ENCODE assay signal across 1 cellular context in genomic region chr2:215770668-215771067, GRCh38.
A peak's percentile ranks its signal among the peaks of the same experiment; 100 is the strongest.
TF ChIP-seq lines count a peak whose summit lies in the region.

No MANE protein-coding gene starts in this region.

TF ChIP-seq in HepG2, 621 proteins besides CTCF, POLR2A, EP300 and RAD21 (continued from another document):
- 0 out of 2 replicates have a peak, but pooled peaks have one; percentile 22 for TF ChIP-seq UBTF (CRISPR knock-in tag; IDR thresholded peaks at IDR 0.05)
- no peak for TF ChIP-seq ZNF30 (CRISPR knock-in tag; IDR thresholded peaks at IDR 0.05)
- TF ChIP-seq FOXJ3 (CRISPR knock-in tag; IDR thresholded peaks at IDR 0.05; ENCODE audit: borderline replicate concordance), result no peak
- no peak for TF ChIP-seq GTF2F1 (IDR thresholded peaks at IDR 0.05; ENCODE audit: low read length)
- no peak for TF ChIP-seq TBP (CRISPR knock-in tag; IDR thresholded peaks at IDR 0.05)
- TF ChIP-seq ZNF747 (CRISPR knock-in tag; IDR thresholded peaks at IDR 0.05; ENCODE audit: borderline replicate concordance), result no peak
- no peak for TF ChIP-seq CHCHD3 (CRISPR knock-in tag; IDR thresholded peaks at IDR 0.05)
- TF ChIP-seq ZNF124 (CRISPR knock-in tag; IDR thresholded peaks at IDR 0.05), result 0 out of 2 replicates have a peak, but pooled peaks have one; percentile 33
- TF ChIP-seq ZNF407 (CRISPR knock-in tag; IDR thresholded peaks at IDR 0.05; ENCODE audit: not compliant biosample characterization), result no peak
- no peak for TF ChIP-seq RXRB (CRISPR knock-in tag; IDR thresholded peaks at IDR 0.05; ENCODE audit: borderline replicate concordance)
- no peak for TF ChIP-seq GATAD2A (CRISPR knock-in tag; IDR thresholded peaks at IDR 0.05)
- TF ChIP-seq FLYWCH1 (CRISPR knock-in tag; IDR thresholded peaks at IDR 0.05), result no peak
- no peak for TF ChIP-seq ZNF274 (CRISPR knock-in tag; IDR thresholded peaks at IDR 0.05)
- TF ChIP-seq ATF2 (CRISPR knock-in tag; IDR thresholded peaks at IDR 0.05), result no peak
- no peak for TF ChIP-seq RARG (CRISPR knock-in tag; IDR thresholded peaks at IDR 0.05; ENCODE audit: low read depth)
- TF ChIP-seq SNAPC5 (CRISPR knock-in tag; IDR thresholded peaks at IDR 0.05; ENCODE audit: borderline replicate concordance), result no peak
- TF ChIP-seq ZNF546 (CRISPR knock-in tag; conservative IDR thresholded peaks at IDR 0.05), result no peak
- TF ChIP-seq CERS6 (CRISPR knock-in tag; IDR thresholded peaks at IDR 0.05), result no peak
- no peak for TF ChIP-seq ZNF558 (CRISPR knock-in tag; IDR thresholded peaks at IDR 0.05; ENCODE audit: borderline replicate concordance)
- TF ChIP-seq ZNF331 (CRISPR knock-in tag; IDR thresholded peaks at IDR 0.05), result 0 out of 2 replicates have a peak, but pooled peaks have one; percentile 25
TF ChIP-seq in HepG2: peak in this region for 4.
